8 cellular contexts compared by ENCODE assay signal in the genomic region with DNA sequence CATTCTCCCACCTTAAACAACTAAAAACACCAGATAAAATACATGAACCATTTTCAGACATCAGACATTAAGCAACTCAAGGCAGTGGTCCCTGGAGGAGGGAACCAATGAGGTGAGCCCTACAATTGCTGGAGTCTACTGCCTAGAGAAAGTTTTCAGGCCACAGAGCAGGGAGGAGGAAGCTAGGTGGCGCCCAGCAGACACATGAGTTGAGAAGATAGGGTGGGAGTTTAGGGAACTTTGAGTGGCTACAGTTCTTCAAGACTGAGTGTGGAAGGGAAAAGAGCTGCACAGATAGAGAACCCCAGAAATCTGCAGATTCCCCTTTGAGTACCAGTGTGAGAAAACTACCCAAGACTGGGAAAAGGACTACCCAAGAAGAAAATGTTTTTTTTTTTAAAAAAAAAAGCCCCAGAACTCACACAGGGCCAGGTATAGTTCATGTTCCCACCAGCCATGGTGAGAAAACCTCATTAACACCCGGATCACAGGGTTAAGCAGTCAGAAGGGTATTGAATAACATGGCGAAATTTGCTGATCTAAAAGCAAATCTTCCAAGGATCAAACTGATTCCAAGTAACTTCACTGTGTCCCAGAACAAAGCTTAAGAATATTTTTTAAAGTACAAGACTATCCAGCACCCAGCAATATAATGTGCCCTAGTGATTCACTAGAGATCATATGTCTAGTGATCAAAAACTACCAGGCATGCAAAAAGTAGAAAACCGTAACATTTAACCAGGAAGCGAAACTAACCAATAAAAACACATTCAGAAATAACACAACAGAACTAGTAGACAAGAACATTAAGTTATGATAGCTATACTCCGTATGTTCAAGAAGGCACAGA. TPM values are rescaled to one million over a fixed set of nuclear protein-coding genes. Genes with fewer than 3 reads are reported as not detected.
DNase-seq lines count a peak whose midpoint lies in the region; ATAC-seq, FAIRE-seq and TF ChIP-seq lines count a peak whose summit lies in the region.

No MANE protein-coding gene starts in this region.

- no peak overlapping the region for H3K27ac ChIP-seq in thyroid gland
- H3K27ac ChIP-seq in effector memory CD4-positive, alpha-beta T cell (ENCODE audit: insufficient read depth, low read length, poor library complexity, severe bottlenecking): no peak overlapping the region

- no peaks in the 10 kb centered on the region for H3K27me3 ChIP-seq in thyroid gland
- no peaks in the 10 kb centered on the region for H3K27me3 ChIP-seq in effector memory CD4-positive, alpha-beta T cell (replicated peaks; ENCODE audit: control insufficient read depth, insufficient read depth, low read length, poor library complexity, severe bottlenecking)

- peak; percentile 53 for FAIRE-seq in colon (lab: Jason Lieb, UNC)

- peaks cover 12 to 13% of the 10 kb centered on the region in 2 donors for H3K36me3 ChIP-seq in thyroid gland
- peaks cover 17% of the 10 kb centered on the region for H3K36me3 ChIP-seq in effector memory CD4-positive, alpha-beta T cell (ENCODE audit: control insufficient read depth, insufficient read depth, low read length)

- 86 to 93% methylated on average over 6 of the region's 6 CpGs for WGBS in thyroid gland, 2 donors

- H3K4me3 ChIP-seq in thyroid gland (replicated peaks in 1 of 3): no peak overlapping the region
- no peak overlapping the region for H3K4me3 ChIP-seq in effector memory CD4-positive, alpha-beta T cell (ENCODE audit: insufficient read depth, low read depth, low read length, poor library complexity, severe bottlenecking)

- H3K4me1 ChIP-seq in thyroid gland: peaks cover 6 to 13% of the 10 kb centered on the region in 2 donors
- no peaks in the 10 kb centered on the region for H3K4me1 ChIP-seq in effector memory CD4-positive, alpha-beta T cell (ENCODE audit: control insufficient read depth, insufficient read depth, low read length, poor library complexity, severe bottlenecking)

- no peak for TF ChIP-seq POLR2A in thyroid gland (IDR thresholded peaks at IDR 0.05)

- DNase-seq in ELF-1 (ENCODE audit: low read depth, low spot score) (peak; percentile 17), KBM-7 (peak; percentile 61), thyroid gland (no peak), ecto neural progenitor cell (ENCODE audit: low spot score) (no peak), HPDE6-E6E7 (ENCODE audit: extremely low spot score) (no peak)
- no peak for DNase-seq in effector memory CD4-positive, alpha-beta T cell

- in situ Hi-C loops in KBM-7 (cut with MboI; ENCODE audit: low pct_unique_long_range_greater_than_20kb, low sequenced_read_pairs): no loop called here

- peak; percentile 59 for ATAC-seq in GM19463 (IDR thresholded peaks at IDR 0.05; ENCODE audit: unreplicated experiment)

- no peak for TF ChIP-seq CTCF in thyroid gland (IDR thresholded peaks at IDR 0.05)

- intact Hi-C loops in thyroid gland (cut with DNase I): no loop called here

- no peaks in the 10 kb centered on the region for H3K9me3 ChIP-seq in thyroid gland
- no peaks in the 10 kb centered on the region for H3K9me3 ChIP-seq in effector memory CD4-positive, alpha-beta T cell (ENCODE audit: control insufficient read depth, low read length)

RNA-seq across cellular contexts. Expression of gene ALDH9A1, which starts 12.0 kb away (rescaled TPM):
- total RNA-seq in thyroid gland: 100 to 1,000 TPM in 3 of 4 donors, 10 to 100 TPM in 1; 99.7 to 348 (median 192) TPM

RNA-seq across cellular contexts. Expression of gene MGST3, which starts 55.3 kb away (rescaled TPM):
- total RNA-seq in thyroid gland: 100 to 1,000 TPM; 146 to 366 (median 307) TPM

Comparison
In these comparisons a context has a peak if more than half of its experiments do, and no peak if none do; other contexts are left out.
1. DNase-seq: peak in ELF-1 (single experiment) and KBM-7 (single experiment); none in thyroid gland (0 of 2), effector memory CD4-positive, alpha-beta T cell (0 of 3), ecto neural progenitor cell (single experiment) and HPDE6-E6E7 (single experiment).